Comparison of ENCODE assay signal across 8 cellular contexts in genomic region chr13:52846567-52847321, GRCh38. TPM values are rescaled to one million over a fixed set of nuclear protein-coding genes. Genes with fewer than 3 reads are reported as not detected.
DNase-seq lines count a peak whose midpoint lies in the region; ATAC-seq and TF ChIP-seq lines count a peak whose summit lies in the region.

No MANE protein-coding gene starts in this region.

- H4K20me1 ChIP-seq in osteoblast (ENCODE audit: insufficient read depth, low read length), result no peaks in the 10 kb centered on the region

- ATAC-seq in Right ventricle myocardium inferior (peak; percentile 53), GM19035 (IDR thresholded peaks at IDR 0.05; ENCODE audit: unreplicated experiment) (no peak), GM21381 (IDR thresholded peaks at IDR 0.05; ENCODE audit: unreplicated experiment) (no peak)

- intact Hi-C loops in Right ventricle myocardium inferior (cut with DNase I), result no loop called here

- no peak overlapping the region for H3K4me3 ChIP-seq in osteoblast (ENCODE audit: insufficient read depth, low read length)

- H2AFZ ChIP-seq in osteoblast (ENCODE audit: low read length), result no peak overlapping the region

- peak; percentile 52 for DNase-seq in Daoy (ENCODE audit: low read depth)
- DNase-seq in activated CD4-positive, alpha-beta T cell treated with anti-CD3 and anti-CD28 coated beads, Interleukin-2, amount 50 U/mL, for 48 hours, result peak; percentile 27 to 53
- no peak for DNase-seq in Right ventricle myocardium inferior (ENCODE audit: missing footprints)
- peak; percentile 84 for DNase-seq in osteoblast (ENCODE audit: insufficient read length, low spot score, missing footprints)
- DNase-seq in SIG-M5 (lab: John Stamatoyannopoulos, UW), result no peak
- no peak for DNase-seq in COLO668 (lab: John Stamatoyannopoulos, UW; ENCODE audit: unreplicated experiment)

- H3K27me3 ChIP-seq in osteoblast (ENCODE audit: insufficient read depth, low read length), result peaks cover 61% of the 10 kb centered on the region

- no peak overlapping the region for H3K27ac ChIP-seq in osteoblast (ENCODE audit: low read depth, low read length)

- H3K79me2 ChIP-seq in osteoblast (ENCODE audit: insufficient read depth, low read length), result no peaks in the 10 kb centered on the region

- no peaks in the 10 kb centered on the region for H3K36me3 ChIP-seq in osteoblast (ENCODE audit: insufficient read depth, low read length)

- H3K4me2 ChIP-seq in osteoblast (ENCODE audit: insufficient read depth, low read length), result no peak overlapping the region

- no peaks in the 10 kb centered on the region for H3K9me3 ChIP-seq in osteoblast (ENCODE audit: low read depth, low read length)

- H3K4me1 ChIP-seq in osteoblast (ENCODE audit: insufficient read depth, low read length), result no peaks in the 10 kb centered on the region

- TF ChIP-seq CTCF in osteoblast (IDR thresholded peaks at IDR 0.05; ENCODE audit: extremely low read depth, low read depth, low read length), result no peak

RNA-seq across cellular contexts. Expression of gene PCDH8, which starts 1.7 kb away (rescaled TPM):
- 1.3 TPM in 1 of 2 replicates, not detected in the other for total RNA-seq in Daoy (2014; rRNA removed; shearing (Covaris generic))
- total RNA-seq in Right ventricle myocardium inferior (0.05 TPM), osteoblast (not detected in 2 replicates)

Comparison
In these comparisons a context has a peak if more than half of its experiments do, and no peak if none do; other contexts are left out.
1. DNase-seq: peak in Daoy (single experiment), activated CD4-positive, alpha-beta T cell treated with anti-CD3 and anti-CD28 coated beads, Interleukin-2, amount 50 U/mL, for 48 hours (2 of 2) and osteoblast (single experiment); none in Right ventricle myocardium inferior (single experiment), SIG-M5 (single experiment) and COLO668 (single experiment).